ENCODE assay signal across 12 cellular contexts in the genomic region with DNA sequence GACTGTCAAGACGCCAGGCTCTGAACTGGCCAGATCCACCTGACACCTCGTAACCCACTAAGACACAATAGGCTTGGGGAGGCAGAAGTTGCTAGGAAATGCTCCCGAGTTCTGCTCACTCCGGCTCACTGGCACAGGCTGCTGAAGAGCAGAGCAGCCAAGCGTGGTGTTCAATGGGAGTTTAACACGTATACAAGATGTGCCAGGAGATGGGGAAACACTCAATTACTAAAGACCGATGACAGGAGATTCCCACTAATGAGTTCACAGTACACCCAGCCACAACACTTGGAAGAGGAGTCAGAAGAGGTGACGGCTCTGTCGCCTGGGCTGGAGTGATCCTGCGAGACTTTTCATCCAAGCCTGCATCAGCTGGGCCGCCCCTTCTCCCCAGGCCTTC.
"Had no signal": no experiment of that assay in that cellular context is flagged by ENCODE, and none has a peak within 500 bp of the region (broad histone marks: within the 10 kb centered on the region; RNA-seq: fewer than 3 reads in every experiment).

No MANE protein-coding gene starts in this region.

- H3K9me3 ChIP-seq: colonic mucosa, testis had no signal

- H3K27ac Mint-ChIP-seq: activated naive CD4-positive, alpha-beta T cell treated with anti-CD3 and anti-CD28 coated beads, Interleukin-2, amount 10 ng/mL, durations not matched to agents 7 days and 5 days; activated T-helper 17 cell treated with anti-CD3 and anti-CD28 coated beads, Interleukin-2, amount 50 U/mL, for 72 hours; naive B cell; T-helper 1 cell treated with Interleukin-12 subunit alpha and Interleukin-12 subunit beta and Interleukin-4 antibody, amounts not matched to agents 30 μg/mL and 1 μg/mL, for 36 hours had no signal

- H3K27me3 ChIP-seq: colonic mucosa, testis had no signal

- H3K4me3 Mint-ChIP-seq: activated naive CD4-positive, alpha-beta T cell treated with anti-CD3 and anti-CD28 coated beads, Interleukin-2, amount 10 ng/mL, durations not matched to agents 7 days and 5 days; activated T-helper 17 cell treated with anti-CD3 and anti-CD28 coated beads, Interleukin-2, amount 50 U/mL, for 72 hours; naive B cell; T-helper 1 cell treated with Interleukin-12 subunit alpha and Interleukin-12 subunit beta and Interleukin-4 antibody, amounts not matched to agents 30 μg/mL and 1 μg/mL, for 36 hours had no signal

- H3K36me3 Mint-ChIP-seq: activated naive CD4-positive, alpha-beta T cell treated with anti-CD3 and anti-CD28 coated beads, Interleukin-2, amount 10 ng/mL, durations not matched to agents 7 days and 5 days; naive B cell had no signal

- H3K9me3 Mint-ChIP-seq: activated T-helper 17 cell treated with anti-CD3 and anti-CD28 coated beads, Interleukin-2, amount 50 U/mL, for 72 hours had no signal

- H3K4me1 ChIP-seq: colonic mucosa, testis had no signal

- H3K36me3 ChIP-seq: colonic mucosa had no signal

- H3K4me1 Mint-ChIP-seq: activated naive CD4-positive, alpha-beta T cell treated with anti-CD3 and anti-CD28 coated beads, Interleukin-2, amount 10 ng/mL, durations not matched to agents 7 days and 5 days; activated T-helper 17 cell treated with anti-CD3 and anti-CD28 coated beads, Interleukin-2, amount 50 U/mL, for 72 hours; naive B cell had no signal

- H3K27me3 Mint-ChIP-seq: activated naive CD4-positive, alpha-beta T cell treated with anti-CD3 and anti-CD28 coated beads, Interleukin-2, amount 10 ng/mL, durations not matched to agents 7 days and 5 days; activated T-helper 17 cell treated with anti-CD3 and anti-CD28 coated beads, Interleukin-2, amount 50 U/mL, for 72 hours; naive B cell had no signal

- H3K4me3 ChIP-seq: colonic mucosa, lung, testis had no signal

- DNase-seq: activated CD4-positive, alpha-beta T cell treated with anti-CD3 and anti-CD28 coated beads for 4 hours; activated naive CD4-positive, alpha-beta T cell treated with anti-CD3 and anti-CD28 coated beads, Interleukin-2, amount 10 ng/mL, durations not matched to agents 7 days and 5 days; caudate nucleus; colonic mucosa; naive B cell; stimulated activated CD4-positive, alpha-beta T cell treated with anti-CD3 and anti-CD28 coated beads, Interleukin-12 subunit alpha, Interleukin-12 subunit beta, amount 100 ng/mL, for 4 hours; stimulated activated CD4-positive, alpha-beta T cell treated with anti-CD3 and anti-CD28 coated beads, Interleukin-2, amount 100 ng/mL, for 48 hours; stimulated activated naive CD8-positive, alpha-beta T cell treated with anti-CD3 and anti-CD28 coated beads, Interleukin-15, Interleukin-2, amounts not matched to agents 100 U/mL and 50 U/mL, for 24 hours; testis had no signal

- H3K27ac ChIP-seq: colonic mucosa, testis had no signal
